ENCODE assay signal across 8 cellular contexts in the genomic region with DNA sequence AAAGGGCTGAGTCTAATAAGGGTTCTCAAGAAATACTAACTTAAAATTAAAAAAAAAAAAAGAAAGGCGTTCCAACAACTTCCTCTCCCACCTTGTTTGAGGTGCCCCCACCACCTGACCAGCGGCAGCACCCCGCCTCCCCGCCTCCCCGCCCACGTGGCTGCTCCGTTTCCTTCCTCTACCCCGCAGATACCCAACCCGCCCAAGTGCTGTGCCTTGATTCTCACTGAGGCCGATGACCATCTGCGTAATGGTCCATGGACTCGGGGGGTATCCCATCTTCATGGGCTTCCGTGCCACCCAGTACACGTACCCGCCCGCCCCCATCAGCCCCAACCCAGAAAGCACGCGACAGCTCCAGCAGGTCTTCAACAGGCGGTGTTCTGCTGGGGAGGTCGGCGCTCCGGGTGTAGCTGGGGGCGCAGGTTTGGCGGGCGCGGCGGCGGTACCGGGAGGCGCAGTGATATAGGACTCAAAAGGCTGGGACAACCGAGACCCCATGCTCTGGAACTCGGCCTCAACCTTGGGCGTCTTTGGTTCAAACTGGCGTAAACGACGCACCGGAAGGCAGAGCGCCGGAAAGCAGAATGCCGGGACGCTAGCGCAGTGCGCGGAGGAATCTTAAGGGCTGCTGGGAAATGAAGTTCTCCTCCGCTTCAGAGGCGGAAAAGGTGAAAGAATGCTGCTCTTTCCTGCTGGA. TPM values are rescaled to one million over a fixed set of nuclear protein-coding genes. Genes with fewer than 3 reads are reported as not detected.
DNase-seq lines count a peak whose midpoint lies in the region; ATAC-seq and TF ChIP-seq lines count a peak whose summit lies in the region.

A gene with protein sequence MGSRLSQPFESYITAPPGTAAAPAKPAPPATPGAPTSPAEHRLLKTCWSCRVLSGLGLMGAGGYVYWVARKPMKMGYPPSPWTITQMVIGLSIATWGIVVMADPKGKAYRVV (minus strand): TSS at position 545 of the 700 bp plus-strand sequence. CDS start 44 bp downstream, at position 501.

- H3K4me3 ChIP-seq in fibroblast of pulmonary artery (replicated peaks; ENCODE audit: low read depth, low read length): peak within 1 kb of the TSS; percentile 86

- H3K9me3 Mint-ChIP-seq in activated T-helper 17 cell treated with anti-CD3 and anti-CD28 coated beads, Interleukin-2, amount 50 U/mL, for 72 hours: no peaks in the 10 kb centered on the region
- H3K9me3 Mint-ChIP-seq in natural killer cell treated with Interleukin-12 subunit alpha and Interleukin-12 subunit beta and Interleukin-15 and Interleukin-18, amount 100 ng/mL, for 72 hours: no peaks in the 10 kb centered on the region

- peak within 1 kb of the TSS; percentile 88 for H3K27ac Mint-ChIP-seq in activated T-helper 17 cell treated with anti-CD3 and anti-CD28 coated beads, Interleukin-2, amount 50 U/mL, for 72 hours
- peak within 1 kb of the TSS; percentile 85 to 93 for H3K27ac Mint-ChIP-seq in natural killer cell treated with Interleukin-12 subunit alpha and Interleukin-12 subunit beta and Interleukin-15 and Interleukin-18, amount 100 ng/mL, for 72 hours

- H3K36me3 Mint-ChIP-seq in activated T-helper 17 cell treated with anti-CD3 and anti-CD28 coated beads, Interleukin-2, amount 50 U/mL, for 72 hours (ENCODE audit: low read depth): peaks cover 43% of the 10 kb centered on the region
- peaks cover 13% of the 10 kb centered on the region for H3K36me3 Mint-ChIP-seq in natural killer cell treated with Interleukin-12 subunit alpha and Interleukin-12 subunit beta and Interleukin-15 and Interleukin-18, amount 100 ng/mL, for 72 hours

- H3K4me1 Mint-ChIP-seq in activated T-helper 17 cell treated with anti-CD3 and anti-CD28 coated beads, Interleukin-2, amount 50 U/mL, for 72 hours: peaks cover 15% of the 10 kb centered on the region
- peaks cover 9 to 13% of the 10 kb centered on the region in 2 donors for H3K4me1 Mint-ChIP-seq in natural killer cell treated with Interleukin-12 subunit alpha and Interleukin-12 subunit beta and Interleukin-15 and Interleukin-18, amount 100 ng/mL, for 72 hours (ENCODE audit: low read depth in 2 of 2)

- TF ChIP-seq RAD21 in Ishikawa (IDR thresholded peaks at IDR 0.05; ENCODE audit: low read depth): no peak

- no peak for TF ChIP-seq EP300 in Ishikawa (IDR thresholded peaks at IDR 0.05; ENCODE audit: borderline replicate concordance)

- H3K27me3 Mint-ChIP-seq in activated T-helper 17 cell treated with anti-CD3 and anti-CD28 coated beads, Interleukin-2, amount 50 U/mL, for 72 hours: no peaks in the 10 kb centered on the region
- peaks cover 0 to 2% of the 10 kb centered on the region in 2 donors for H3K27me3 Mint-ChIP-seq in natural killer cell treated with Interleukin-12 subunit alpha and Interleukin-12 subunit beta and Interleukin-15 and Interleukin-18, amount 100 ng/mL, for 72 hours

- TF ChIP-seq CTCF in fibroblast of pulmonary artery (IDR thresholded peaks at IDR 0.05; ENCODE audit: low read length, missing control alignments): no peak

- DNase-seq in DMS53 (lab: John Stamatoyannopoulos, UW) (peak; percentile 94), RPMI7951 (ENCODE audit: low read depth) (peak; percentile 79), fibroblast of pulmonary artery (ENCODE audit: low read depth) (peak; percentile 89)
- peak; percentile 78 for DNase-seq in natural killer cell treated with Interleukin-12 subunit alpha and Interleukin-12 subunit beta and Interleukin-15 and Interleukin-18, amount 100 ng/mL, for 72 hours (ENCODE audit: low spot score)
- peak; percentile 77 for DNase-seq in stimulated activated naive CD8-positive, alpha-beta T cell treated with anti-CD3 and anti-CD28 coated beads, Interleukin-15, Interleukin-2, amounts not matched to agents 100 U/mL and 50 U/mL, for 24 hours

- peak within 1 kb of the TSS; percentile 88 for H3K4me3 Mint-ChIP-seq in activated T-helper 17 cell treated with anti-CD3 and anti-CD28 coated beads, Interleukin-2, amount 50 U/mL, for 72 hours
- peak within 1 kb of the TSS; percentile 91 for H3K4me3 Mint-ChIP-seq in natural killer cell treated with Interleukin-12 subunit alpha and Interleukin-12 subunit beta and Interleukin-15 and Interleukin-18, amount 100 ng/mL, for 72 hours

- ATAC-seq in GM21529 (IDR thresholded peaks at IDR 0.05; ENCODE audit: unreplicated experiment): peak; percentile 91
- ATAC-seq in activated T-helper 17 cell treated with anti-CD3 and anti-CD28 coated beads, Interleukin-2, amount 50 U/mL, for 72 hours (replicated peaks): peak; percentile 87
- peak; percentile 94 for ATAC-seq in natural killer cell treated with Interleukin-12 subunit alpha and Interleukin-12 subunit beta and Interleukin-15 and Interleukin-18, amount 100 ng/mL, for 72 hours
- ATAC-seq in stimulated activated naive CD8-positive, alpha-beta T cell treated with anti-CD3 and anti-CD28 coated beads, Interleukin-15, Interleukin-2, amounts not matched to agents 100 U/mL and 50 U/mL, for 24 hours: peak; percentile 93

TF ChIP-seq in Ishikawa, 13 proteins besides CTCF, POLR2A, EP300 and RAD21:
- TF ChIP-seq TEAD4 (IDR thresholded peaks at IDR 0.05) (peak; percentile 64), CEBPB (IDR thresholded peaks at IDR 0.05) (no peak), ZBTB7A (IDR thresholded peaks at IDR 0.05; ENCODE audit: low read depth) (no peak), TCF12 (IDR thresholded peaks at IDR 0.05; ENCODE audit: low read depth) (peak; percentile 48; the same call in 1 of the 2 replicates), YY1 (IDR thresholded peaks at IDR 0.05; ENCODE audit: low read depth) (peak; percentile 51), FOXM1 (IDR thresholded peaks at IDR 0.05; ENCODE audit: borderline replicate concordance, low read depth) (peak; percentile 46; the same call in 1 of the 2 replicates), CREB1 (IDR thresholded peaks at IDR 0.05; ENCODE audit: low read depth) (0 out of 2 replicates have a peak, but pooled peaks have one; percentile 25), TAF1 (IDR thresholded peaks at IDR 0.05; ENCODE audit: low read depth) (peak; percentile 56), NFIC (IDR thresholded peaks at IDR 0.05) (no peak), USF1 (IDR thresholded peaks at IDR 0.05) (peak; percentile 81), EGR1 (IDR thresholded peaks at IDR 0.05) (peak; percentile 63)
- TF ChIP-seq, protein P1, sequence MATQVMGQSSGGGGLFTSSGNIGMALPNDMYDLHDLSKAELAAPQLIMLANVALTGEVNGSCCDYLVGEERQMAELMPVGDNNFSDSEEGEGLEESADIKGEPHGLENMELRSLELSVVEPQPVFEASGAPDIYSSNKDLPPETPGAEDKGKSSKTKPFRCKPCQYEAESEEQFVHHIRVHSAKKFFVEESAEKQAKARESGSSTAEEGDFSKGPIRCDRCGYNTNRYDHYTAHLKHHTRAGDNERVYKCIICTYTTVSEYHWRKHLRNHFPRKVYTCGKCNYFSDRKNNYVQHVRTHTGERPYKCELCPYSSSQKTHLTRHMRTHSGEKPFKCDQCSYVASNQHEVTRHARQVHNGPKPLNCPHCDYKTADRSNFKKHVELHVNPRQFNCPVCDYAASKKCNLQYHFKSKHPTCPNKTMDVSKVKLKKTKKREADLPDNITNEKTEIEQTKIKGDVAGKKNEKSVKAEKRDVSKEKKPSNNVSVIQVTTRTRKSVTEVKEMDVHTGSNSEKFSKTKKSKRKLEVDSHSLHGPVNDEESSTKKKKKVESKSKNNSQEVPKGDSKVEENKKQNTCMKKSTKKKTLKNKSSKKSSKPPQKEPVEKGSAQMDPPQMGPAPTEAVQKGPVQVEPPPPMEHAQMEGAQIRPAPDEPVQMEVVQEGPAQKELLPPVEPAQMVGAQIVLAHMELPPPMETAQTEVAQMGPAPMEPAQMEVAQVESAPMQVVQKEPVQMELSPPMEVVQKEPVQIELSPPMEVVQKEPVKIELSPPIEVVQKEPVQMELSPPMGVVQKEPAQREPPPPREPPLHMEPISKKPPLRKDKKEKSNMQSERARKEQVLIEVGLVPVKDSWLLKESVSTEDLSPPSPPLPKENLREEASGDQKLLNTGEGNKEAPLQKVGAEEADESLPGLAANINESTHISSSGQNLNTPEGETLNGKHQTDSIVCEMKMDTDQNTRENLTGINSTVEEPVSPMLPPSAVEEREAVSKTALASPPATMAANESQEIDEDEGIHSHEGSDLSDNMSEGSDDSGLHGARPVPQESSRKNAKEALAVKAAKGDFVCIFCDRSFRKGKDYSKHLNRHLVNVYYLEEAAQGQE (IDR thresholded peaks at IDR 0.05; ENCODE audit: low read depth): no peak
- TF ChIP-seq, protein P2, sequence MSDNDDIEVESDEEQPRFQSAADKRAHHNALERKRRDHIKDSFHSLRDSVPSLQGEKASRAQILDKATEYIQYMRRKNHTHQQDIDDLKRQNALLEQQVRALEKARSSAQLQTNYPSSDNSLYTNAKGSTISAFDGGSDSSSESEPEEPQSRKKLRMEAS (IDR thresholded peaks at IDR 0.05): peak; percentile 79

RNA-seq across cellular contexts. Expression of the gene that starts here (rescaled TPM):
- 9.3 and 12.1 TPM in 2 replicates for total RNA-seq in RPMI7951 (2014; rRNA removed; shearing (Covaris generic))
- total RNA-seq in activated T-helper 17 cell treated with anti-CD3 and anti-CD28 coated beads, Interleukin-2, amount 50 U/mL, for 72 hours: 10 to 100 TPM; 23.6 to 35.1 TPM
- total RNA-seq in natural killer cell treated with Interleukin-12 subunit alpha and Interleukin-12 subunit beta and Interleukin-15 and Interleukin-18, amount 100 ng/mL, for 72 hours: 10 to 100 TPM; 30.4 to 39.5 TPM

Comparison
In these comparisons a context has a peak if more than half of its experiments do, and no peak if none do; other contexts are left out.
1. Peak in every context shown above with its lines: DNase-seq, ATAC-seq and H3K4me3 ChIP-seq.